Comparison of ENCODE assay signal across 7 cellular contexts in genomic region chr3:124008321-124008720, GRCh38. TPM values are rescaled to one million over a fixed set of nuclear protein-coding genes. Genes with fewer than 3 reads are reported as not detected.
"Had no signal": no experiment of that assay in that cellular context is flagged by ENCODE, and none has a peak within 500 bp of the region (broad histone marks: within the 10 kb centered on the region; RNA-seq: fewer than 3 reads in every experiment).

No MANE protein-coding gene starts in this region.

RNA-seq across cellular contexts. Expression of gene ROPN1, which starts 16.4 kb away (rescaled TPM):
- total RNA-seq: K562, MCF 10A, OCI-LY7, PC-9, Peyer's patch, T-cell had no signal
- polyA plus RNA-seq: IgD-negative memory B cell, K562 had no signal
